In the genomic region with DNA sequence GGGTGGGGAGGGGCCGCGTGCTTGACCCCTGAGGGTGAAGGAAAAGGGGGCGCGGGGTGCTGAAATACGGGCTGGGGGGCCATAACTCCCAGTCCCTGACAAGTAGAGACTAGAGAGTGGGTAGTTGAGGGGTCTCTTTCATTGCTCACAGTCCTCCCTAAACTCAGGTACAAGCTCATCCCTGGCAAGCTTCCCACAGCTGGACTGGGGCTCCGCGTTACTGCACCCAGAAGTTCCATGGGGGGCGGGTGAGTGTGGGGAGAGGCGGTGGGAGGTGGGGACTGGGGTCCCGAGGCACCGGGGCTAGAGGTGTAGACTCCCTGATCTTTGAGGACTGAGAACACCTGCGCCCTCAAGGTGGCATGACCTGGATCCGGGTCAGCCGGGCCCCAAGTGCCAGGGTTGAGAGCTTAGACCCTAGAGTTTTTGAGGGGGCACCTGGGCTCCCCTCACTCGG, we compare ENCODE assay signal across 8 cellular contexts. TPM values are rescaled to one million over a fixed set of nuclear protein-coding genes. Genes with fewer than 3 reads are reported as not detected.
DNase-seq lines count a peak whose midpoint lies in the region; ATAC-seq and TF ChIP-seq lines count a peak whose summit lies in the region.

No MANE protein-coding gene starts in this region.

- peak overlapping the region; percentile 65 for H3K4me3 ChIP-seq in OCI-LY1 (ENCODE audit: low read depth, low read length, poor library complexity, severe bottlenecking)
- peak overlapping the region; percentile 59 for H3K4me3 ChIP-seq in neuron (ENCODE audit: low read length)

- no peak overlapping the region for H3K27ac Mint-ChIP-seq in CD14-positive monocyte
- peak overlapping the region; percentile 72 for H3K27ac Mint-ChIP-seq in endothelial cell (ENCODE audit: unreplicated experiment)

- TF ChIP-seq CTCF in CD14-positive monocyte (IDR thresholded peaks at IDR 0.05) (no peak), OCI-LY1 (IDR thresholded peaks at IDR 0.05; ENCODE audit: low read length) (no peak), endothelial cell (IDR thresholded peaks at IDR 0.05; ENCODE audit: unreplicated experiment) (no peak)

- H3K4me1 ChIP-seq in OCI-LY1 (ENCODE audit: insufficient read depth, low read length, severe bottlenecking): peaks cover 35% of the 10 kb centered on the region
- peaks cover 16% of the 10 kb centered on the region for H3K4me1 ChIP-seq in neuron (ENCODE audit: insufficient read depth, low read length)

- H3K4me2 ChIP-seq in OCI-LY1 (ENCODE audit: low read length): peak overlapping the region; percentile 68

- H3K9me3 Mint-ChIP-seq in CD14-positive monocyte (no peaks in the 10 kb centered on the region), endothelial cell (ENCODE audit: unreplicated experiment) (no peaks in the 10 kb centered on the region)

- intact Hi-C loops in CD14-positive monocyte (cut with micrococcal nuclease): loop anchor here in 1 of 2 donors (10.0 kb wide), 1 partner anchor 102 kb away; the partner anchor contains the start of genes IGFLR1, LIN37, PSENEN and U2AF1L4

- H3K9ac ChIP-seq in OCI-LY1 (ENCODE audit: low read length): peak overlapping the region; percentile 64

- DNase-seq in CD14-positive monocyte (ENCODE audit: low spot score): no peak
- peak; percentile 55 for DNase-seq in endothelial cell (ENCODE audit: low spot score)
- DNase-seq in dedifferentiated amniotic fluid mesenchymal stem cell (ENCODE audit: extremely low spot score): no peak
- DNase-seq in SK-N-DZ (ENCODE audit: low spot score): no peak
- DNase-seq in DMS153 (lab: John Stamatoyannopoulos, UW): no peak

- H3F3A ChIP-seq in OCI-LY1 (ENCODE audit: insufficient read depth, low read length): peaks cover 4% of the 10 kb centered on the region; the same call in 1 of the 2 replicates

- no peaks in the 10 kb centered on the region for H3K9me2 ChIP-seq in OCI-LY1 (ENCODE audit: low read depth, low read length)

- no peak overlapping the region for H3K27ac ChIP-seq in OCI-LY1 (ENCODE audit: low read depth, low read length, poor library complexity, severe bottlenecking)

- H3K36me3 Mint-ChIP-seq in CD14-positive monocyte (peaks cover 1 to 6% of the 10 kb centered on the region in 2 donors), endothelial cell (ENCODE audit: low read depth, unreplicated experiment) (peaks cover 7% of the 10 kb centered on the region)

- H3K4me3 Mint-ChIP-seq in CD14-positive monocyte: peak overlapping the region; percentile 84 to 94
- peak overlapping the region; percentile 91 for H3K4me3 Mint-ChIP-seq in endothelial cell (ENCODE audit: unreplicated experiment)

- H3K9me3 ChIP-seq in OCI-LY1 (ENCODE audit: low read length) (no peaks in the 10 kb centered on the region), neuron (ENCODE audit: low read length) (no peaks in the 10 kb centered on the region)

- H4K20me1 ChIP-seq in OCI-LY1 (ENCODE audit: insufficient read depth, low read length): no peaks in the 10 kb centered on the region

- peaks cover 8 to 16% (median 13%) of the 10 kb centered on the region in 3 donors for H3K27me3 Mint-ChIP-seq in CD14-positive monocyte (ENCODE audit: low read depth in 3 of 3)
- peaks cover 26% of the 10 kb centered on the region for H3K27me3 Mint-ChIP-seq in endothelial cell (ENCODE audit: unreplicated experiment)

- no peak overlapping the region for H2AFZ ChIP-seq in OCI-LY1 (ENCODE audit: low read length)
- peak overlapping the region; percentile 75 for H2AFZ ChIP-seq in neuron (ENCODE audit: low read depth, low read length)

- no peaks in the 10 kb centered on the region for H3K79me2 ChIP-seq in OCI-LY1 (ENCODE audit: insufficient read depth, low read length)

- no peak for ATAC-seq in GM21786 (IDR thresholded peaks at IDR 0.05; ENCODE audit: unreplicated experiment)

- H3K4me1 Mint-ChIP-seq in CD14-positive monocyte: peaks cover 27% of the 10 kb centered on the region
- peaks cover 17% of the 10 kb centered on the region for H3K4me1 Mint-ChIP-seq in endothelial cell (ENCODE audit: unreplicated experiment)

- H3K36me3 ChIP-seq in OCI-LY1 (ENCODE audit: insufficient read depth, low read length) (peaks cover 5% of the 10 kb centered on the region), neuron (ENCODE audit: insufficient read depth, low read length) (peaks cover 7% of the 10 kb centered on the region)

- H3K27me3 ChIP-seq in OCI-LY1 (ENCODE audit: insufficient read depth, low read length): no peaks in the 10 kb centered on the region
- H3K27me3 ChIP-seq in neuron (ENCODE audit: insufficient read depth, low read length): no peaks in the 10 kb centered on the region

RNA-seq across cellular contexts. Expression of gene ETV2, which starts 1.3 kb away (rescaled TPM):
- under 1 TPM; 0.82 to 0.93 TPM for polyA plus RNA-seq in CD14-positive monocyte
- total RNA-seq in endothelial cell (ENCODE audit: unreplicated experiment): 1,894 TPM
- 3.5 TPM in 1 of 2 replicates, not detected in the other for polyA plus RNA-seq in SK-N-DZ (2014; cell fraction: cytosol; rRNA removed)
- 0.22 and 2.5 TPM in 2 replicates for polyA plus RNA-seq in SK-N-DZ (2014; cell fraction: nucleus; rRNA removed)

RNA-seq across cellular contexts. Expression of gene COX6B1, which starts 5.3 kb away (rescaled TPM):
- 100 to 1,000 TPM; 825 to 948 TPM for polyA plus RNA-seq in CD14-positive monocyte
- total RNA-seq in endothelial cell (ENCODE audit: unreplicated experiment): 428 TPM
- polyA plus RNA-seq in SK-N-DZ (2014; cell fraction: cytosol; rRNA removed): 404 and 474 TPM in 2 replicates
- 499 and 688 TPM in 2 replicates for polyA plus RNA-seq in SK-N-DZ (2014; cell fraction: nucleus; rRNA removed)

RNA-seq across cellular contexts. Expression of gene RBM42, which starts 14.0 kb away (rescaled TPM):
- 10 to 100 TPM; 50.3 to 53.3 TPM for polyA plus RNA-seq in CD14-positive monocyte
- total RNA-seq in endothelial cell (ENCODE audit: unreplicated experiment): 116 TPM
- polyA plus RNA-seq in SK-N-DZ (2014; cell fraction: cytosol; rRNA removed): 54.8 and 64.4 TPM in 2 replicates
- polyA plus RNA-seq in SK-N-DZ (2014; cell fraction: nucleus; rRNA removed): 23.9 and 34.4 TPM in 2 replicates

RNA-seq across cellular contexts. Expression of gene UPK1A, which starts 23.5 kb away (rescaled TPM):
- not detected for polyA plus RNA-seq in CD14-positive monocyte
- not detected for total RNA-seq in endothelial cell (ENCODE audit: unreplicated experiment)
- not detected in 2 replicates for polyA plus RNA-seq in SK-N-DZ (2014; cell fraction: cytosol; rRNA removed)
- not detected in 2 replicates for polyA plus RNA-seq in SK-N-DZ (2014; cell fraction: nucleus; rRNA removed)

RNA-seq across cellular contexts. Expression of gene HAUS5, which starts 30.3 kb away (rescaled TPM):
- under 1 TPM; 0.94 to 0.99 TPM for polyA plus RNA-seq in CD14-positive monocyte
- 30.2 TPM for total RNA-seq in endothelial cell (ENCODE audit: unreplicated experiment)
- polyA plus RNA-seq in SK-N-DZ (2014; cell fraction: cytosol; rRNA removed): 23.9 and 29.3 TPM in 2 replicates
- 114 and 129 TPM in 2 replicates for polyA plus RNA-seq in SK-N-DZ (2014; cell fraction: nucleus; rRNA removed)
